In the genomic region with DNA sequence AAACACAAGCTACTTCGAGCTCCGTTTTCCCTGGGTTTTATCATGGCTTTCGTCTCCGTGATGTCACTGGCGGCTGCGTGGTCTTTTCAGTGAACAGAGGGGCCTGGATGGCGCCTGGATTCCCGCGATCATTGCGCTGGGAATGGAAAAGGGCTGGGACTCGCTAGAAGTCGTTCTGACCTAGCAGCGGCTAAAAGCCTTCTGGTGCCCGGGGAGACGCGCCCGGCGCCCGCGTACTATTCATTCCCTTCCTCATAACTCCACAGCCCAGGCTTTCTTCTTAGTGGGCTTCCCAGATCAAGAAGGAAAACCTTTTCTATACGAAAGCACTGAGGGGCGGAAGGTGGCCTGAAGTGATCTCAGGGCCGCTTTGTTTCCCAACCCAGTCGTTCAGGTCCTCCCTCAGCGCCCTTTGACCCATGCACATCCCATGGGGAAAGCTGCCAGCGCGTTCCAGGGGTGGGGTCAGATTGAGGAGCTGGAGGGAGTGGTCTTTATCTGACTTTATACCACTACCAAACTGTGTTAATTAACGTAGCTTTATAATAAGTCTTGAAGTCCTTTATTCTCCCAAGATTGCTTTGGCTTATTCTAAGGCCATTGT, we compare ENCODE assay signal across 8 cellular contexts.
A peak's percentile ranks its signal among the peaks of the same experiment; 100 is the strongest.
DNase-seq lines count a peak whose midpoint lies in the region; ATAC-seq, FAIRE-seq and TF ChIP-seq lines count a peak whose summit lies in the region.

No MANE protein-coding gene starts in this region.

- TF ChIP-seq CTCF in MCF 10A (IDR thresholded peaks at IDR 0.05; ENCODE audit: unreplicated experiment) (no peak), mammary epithelial cell (conservative IDR thresholded peaks at IDR 0.05 in 1 of 2, IDR thresholded peaks at IDR 0.05 in 1 of 2; ENCODE audit: extremely low read depth in 1 of 2, insufficient read depth in 1 of 2, low read depth in 1 of 2, low read length in 2 of 2) (no peak), liver (IDR thresholded peaks at IDR 0.05; ENCODE audit: low read depth, low read length, missing input control) (no peak), transverse colon (IDR thresholded peaks at IDR 0.05) (no peak)

- peak overlapping the region; percentile 87 for H3K4me3 Mint-ChIP-seq in MCF 10A (ENCODE audit: unreplicated experiment)
- peak overlapping the region; percentile 56 for H3K4me3 Mint-ChIP-seq in activated naive CD8-positive, alpha-beta T cell treated with anti-CD3 and anti-CD28 coated beads for 36 hours

- dilution Hi-C loops in mammary epithelial cell (cut with HindIII; ENCODE audit: low sequenced_read_pairs), result no loop called here

- peaks cover 4% of the 10 kb centered on the region for H3K79me2 ChIP-seq in mammary epithelial cell (ENCODE audit: insufficient read depth, low read length)

- ATAC-seq in HG03439 (IDR thresholded peaks at IDR 0.05; ENCODE audit: unreplicated experiment), result no peak

- H3K9me3 ChIP-seq in mammary epithelial cell (replicated peaks; ENCODE audit: insufficient read depth, low read length), result no peaks in the 10 kb centered on the region
- H3K9me3 ChIP-seq in liver (ENCODE audit: control insufficient read depth in 4 of 4, low read length in 3 of 4), result no peaks in the 10 kb centered on the region
- no peaks in the 10 kb centered on the region for H3K9me3 ChIP-seq in transverse colon

- H3K9me3 Mint-ChIP-seq in MCF 10A (ENCODE audit: unreplicated experiment), result no peaks in the 10 kb centered on the region
- H3K9me3 Mint-ChIP-seq in activated naive CD8-positive, alpha-beta T cell treated with anti-CD3 and anti-CD28 coated beads for 36 hours, result no peaks in the 10 kb centered on the region

- H3K4me1 Mint-ChIP-seq in MCF 10A (ENCODE audit: insufficient read depth, unreplicated experiment), result peaks cover 9% of the 10 kb centered on the region
- H3K4me1 Mint-ChIP-seq in activated naive CD8-positive, alpha-beta T cell treated with anti-CD3 and anti-CD28 coated beads for 36 hours, result peaks cover 18% of the 10 kb centered on the region

- DNase-seq in MCF 10A (ENCODE audit: unreplicated experiment) (no peak), mammary epithelial cell (no peak), transverse colon (peak; percentile 61), RCC 7860 (ENCODE audit: low spot score) (no peak), NCI-H1417 treated with DMSO at 0.1 percent for 48 hours (lab: John Stamatoyannopoulos, UW) (no peak)
- no peak for DNase-seq in activated naive CD8-positive, alpha-beta T cell treated with anti-CD3 and anti-CD28 coated beads for 36 hours

- no TSS peak for BruUV-seq in MCF 10A (replicated peaks; lab: Mats Ljungman, UMichigan)
- BruUV-seq in mammary epithelial cell (replicated peaks; lab: Mats Ljungman, UMichigan), result no TSS peak

- POLR2A ChIA-PET in MCF 10A (lab: Yijun Ruan, JAX), result interaction anchor here (0.9 to 2.6 kb wide), 8 partner anchors 11 to 152 kb away, joined by 3 to 30 read pairs (median 7); a partner anchor contains a TSS

- H3K27me3 Mint-ChIP-seq in MCF 10A (ENCODE audit: insufficient read depth, unreplicated experiment), result no peaks in the 10 kb centered on the region
- no peaks in the 10 kb centered on the region for H3K27me3 Mint-ChIP-seq in activated naive CD8-positive, alpha-beta T cell treated with anti-CD3 and anti-CD28 coated beads for 36 hours

- no peak overlapping the region for H3K4me2 ChIP-seq in mammary epithelial cell (ENCODE audit: insufficient read depth, low read depth, low read length)

- H3K9ac ChIP-seq in mammary epithelial cell (ENCODE audit: insufficient read depth, low read length), result no peak overlapping the region
- no peak overlapping the region for H3K9ac ChIP-seq in liver (ENCODE audit: low read depth in 1 of 2, low read length in 2 of 2)

- no peak for TF ChIP-seq RAD21 in liver (IDR thresholded peaks at IDR 0.05)

- no peaks in the 10 kb centered on the region for H4K20me1 ChIP-seq in mammary epithelial cell (ENCODE audit: insufficient read depth, low read length)

- WGBS in mammary epithelial cell (ENCODE audit: low coverage, missing lambda C conversion rate), result 82% methylated on average over 15 of the region's 28 CpGs
- 46% methylated on average over 28 of the region's 28 CpGs for WGBS in liver
- WGBS in transverse colon (ENCODE audit: low coverage in 1 of 2), 2 donors, result 78 to 86% methylated on average over 7 to 28 of the region's 28 CpGs

- CTCF ChIA-PET in MCF 10A (lab: Yijun Ruan, JAX) (interaction anchor here (0.6 to 2.6 kb wide), 4 partner anchors 12 to 1395 kb away, joined by 3 to 8 read pairs (median 5); no protein-coding TSS in a partner anchor), mammary epithelial cell (lab: Charles Lee; ENCODE audit: low non-redundant PET) (no interaction called here)

- no peak overlapping the region for H2AFZ ChIP-seq in mammary epithelial cell (ENCODE audit: low read depth, low read length)

- no peak overlapping the region for H3K27ac ChIP-seq in mammary epithelial cell (ENCODE audit: insufficient read depth, low read depth, low read length)
- H3K27ac ChIP-seq in liver (ENCODE audit: low read depth in 1 of 2, low read length in 2 of 2), result peak overlapping the region in 1 of 2 donors; percentile 46
- peak overlapping the region; percentile 39 to 92 (median 50) for H3K27ac ChIP-seq in transverse colon

- no peaks in the 10 kb centered on the region for H3K27me3 ChIP-seq in mammary epithelial cell (ENCODE audit: insufficient read depth, low read length)
- no peaks in the 10 kb centered on the region for H3K27me3 ChIP-seq in liver (ENCODE audit: control insufficient read depth in 4 of 4, insufficient read depth in 4 of 4, low read length in 3 of 4)
- no peaks in the 10 kb centered on the region for H3K27me3 ChIP-seq in transverse colon

- in situ Hi-C loops in mammary epithelial cell (cut with MboI; ENCODE audit: low sequenced_read_pairs in 2 of 2) (no loop called here), transverse colon (cut with MboI; ENCODE audit: low pct_ligation_motif_present in 1 of 4, low pct_unique_long_range_greater_than_20kb in 1 of 4, low sequenced_read_pairs in 3 of 4) (no loop called here)

- H3K4me1 ChIP-seq in mammary epithelial cell (ENCODE audit: insufficient read depth, low read length), result peaks cover 4% of the 10 kb centered on the region
- peaks cover 0 to 14% (median 9%) of the 10 kb centered on the region in 4 donors for H3K4me1 ChIP-seq in liver (ENCODE audit: control insufficient read depth in 4 of 4, insufficient read depth in 4 of 4, low read length in 3 of 4)
- peaks cover 3 to 19% (median 12%) of the 10 kb centered on the region in 4 donors for H3K4me1 ChIP-seq in transverse colon

- FAIRE-seq in RCC 7860 (lab: Jason Lieb, UNC), result no peak

- peak overlapping the region; percentile 35 for H3K27ac Mint-ChIP-seq in MCF 10A (ENCODE audit: low read depth, unreplicated experiment)
- peak overlapping the region; percentile 20 for H3K27ac Mint-ChIP-seq in activated naive CD8-positive, alpha-beta T cell treated with anti-CD3 and anti-CD28 coated beads for 36 hours

- H3K36me3 ChIP-seq in mammary epithelial cell (ENCODE audit: insufficient read depth, low read length), result no peaks in the 10 kb centered on the region
- no peaks in the 10 kb centered on the region for H3K36me3 ChIP-seq in liver (ENCODE audit: control insufficient read depth in 4 of 4, insufficient read depth in 3 of 4, low read depth in 1 of 4, low read length in 3 of 4)
- H3K36me3 ChIP-seq in transverse colon, result no peaks in the 10 kb centered on the region

- TF ChIP-seq EP300 in transverse colon (IDR thresholded peaks at IDR 0.05; ENCODE audit: low read depth), result no peak

- no peak for TF ChIP-seq POLR2A in transverse colon (IDR thresholded peaks at IDR 0.05)

- intact Hi-C loops in MCF 10A (cut with micrococcal nuclease), result loop anchor here (5.0 to 10.0 kb wide), 3 partner anchors 135 to 1238 kb away; a partner anchor contains a TSS
- intact Hi-C loops in mammary epithelial cell (cut with micrococcal nuclease), result loop anchor here (5.0 kb wide), 1 partner anchor 95 kb away; a partner anchor contains a TSS
- intact Hi-C loops in transverse colon (cut with DNase I; ENCODE audit: low total_unique reads), result loop anchor here (10.0 kb wide), 1 partner anchor 132 kb away; no protein-coding TSS in a partner anchor

- peaks cover 21% of the 10 kb centered on the region for H3K36me3 Mint-ChIP-seq in MCF 10A (ENCODE audit: insufficient read depth, unreplicated experiment)
- peaks cover 7% of the 10 kb centered on the region for H3K36me3 Mint-ChIP-seq in activated naive CD8-positive, alpha-beta T cell treated with anti-CD3 and anti-CD28 coated beads for 36 hours

- H3K4me3 ChIP-seq in mammary epithelial cell (replicated peaks in 1 of 3; ENCODE audit: insufficient read depth in 1 of 3, low read depth in 2 of 3, low read length in 3 of 3), result no peak overlapping the region
- H3K4me3 ChIP-seq in liver (ENCODE audit: low read depth in 1 of 3, low read length in 3 of 3), result peak overlapping the region in 2 of 3 donors; percentile 12 to 42
- H3K4me3 ChIP-seq in transverse colon, result no peak overlapping the region

TF ChIP-seq in liver, 16 proteins besides CTCF, POLR2A, EP300 and RAD21 (continues in another document):
- TF ChIP-seq FOXA1 (IDR thresholded peaks at IDR 0.05) (no peak), HNF4G (IDR thresholded peaks at IDR 0.05) (no peak)
- TF ChIP-seq, protein P1, sequence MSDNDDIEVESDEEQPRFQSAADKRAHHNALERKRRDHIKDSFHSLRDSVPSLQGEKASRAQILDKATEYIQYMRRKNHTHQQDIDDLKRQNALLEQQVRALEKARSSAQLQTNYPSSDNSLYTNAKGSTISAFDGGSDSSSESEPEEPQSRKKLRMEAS (IDR thresholded peaks at IDR 0.05), result no peak
- TF ChIP-seq, protein P2, sequence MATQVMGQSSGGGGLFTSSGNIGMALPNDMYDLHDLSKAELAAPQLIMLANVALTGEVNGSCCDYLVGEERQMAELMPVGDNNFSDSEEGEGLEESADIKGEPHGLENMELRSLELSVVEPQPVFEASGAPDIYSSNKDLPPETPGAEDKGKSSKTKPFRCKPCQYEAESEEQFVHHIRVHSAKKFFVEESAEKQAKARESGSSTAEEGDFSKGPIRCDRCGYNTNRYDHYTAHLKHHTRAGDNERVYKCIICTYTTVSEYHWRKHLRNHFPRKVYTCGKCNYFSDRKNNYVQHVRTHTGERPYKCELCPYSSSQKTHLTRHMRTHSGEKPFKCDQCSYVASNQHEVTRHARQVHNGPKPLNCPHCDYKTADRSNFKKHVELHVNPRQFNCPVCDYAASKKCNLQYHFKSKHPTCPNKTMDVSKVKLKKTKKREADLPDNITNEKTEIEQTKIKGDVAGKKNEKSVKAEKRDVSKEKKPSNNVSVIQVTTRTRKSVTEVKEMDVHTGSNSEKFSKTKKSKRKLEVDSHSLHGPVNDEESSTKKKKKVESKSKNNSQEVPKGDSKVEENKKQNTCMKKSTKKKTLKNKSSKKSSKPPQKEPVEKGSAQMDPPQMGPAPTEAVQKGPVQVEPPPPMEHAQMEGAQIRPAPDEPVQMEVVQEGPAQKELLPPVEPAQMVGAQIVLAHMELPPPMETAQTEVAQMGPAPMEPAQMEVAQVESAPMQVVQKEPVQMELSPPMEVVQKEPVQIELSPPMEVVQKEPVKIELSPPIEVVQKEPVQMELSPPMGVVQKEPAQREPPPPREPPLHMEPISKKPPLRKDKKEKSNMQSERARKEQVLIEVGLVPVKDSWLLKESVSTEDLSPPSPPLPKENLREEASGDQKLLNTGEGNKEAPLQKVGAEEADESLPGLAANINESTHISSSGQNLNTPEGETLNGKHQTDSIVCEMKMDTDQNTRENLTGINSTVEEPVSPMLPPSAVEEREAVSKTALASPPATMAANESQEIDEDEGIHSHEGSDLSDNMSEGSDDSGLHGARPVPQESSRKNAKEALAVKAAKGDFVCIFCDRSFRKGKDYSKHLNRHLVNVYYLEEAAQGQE (IDR thresholded peaks at IDR 0.05), result no peak

Comparison
In these comparisons a context has a peak if more than half of its experiments do, and no peak if none do; other contexts are left out.
1. H3K4me3 ChIP-seq: peak in liver (2 of 3); none in mammary epithelial cell (0 of 3) and transverse colon (0 of 4).